ENCODE assay signal across 9 cellular contexts in genomic region chr2:24932715-24933114, GRCh38.
"Had no signal": no experiment of that assay in that cellular context is flagged by ENCODE, and none has a peak within 500 bp of the region (broad histone marks: within the 10 kb centered on the region; RNA-seq: fewer than 3 reads in every experiment).

No MANE protein-coding gene starts in this region.

- H3K4me3 ChIP-seq: HAP-1, K562 had no signal

- H3K36me3 ChIP-seq: HAP-1 had no signal

- H3K27ac ChIP-seq: HL-60 had no signal

- ATAC-seq: HCT116, HepG2, K562 had no signal

- DNase-seq: GOT3, HFFc6, KG1 had no signal

- H3K4me3 Mint-ChIP-seq: HFFc6 had no signal

- FAIRE-seq: H54, HepG2, K562 had no signal

- H3K27ac Mint-ChIP-seq: HFFc6 had no signal

- H3K9me3 Mint-ChIP-seq: HFFc6 had no signal

- H3K9me3 ChIP-seq: HAP-1 had no signal
